In the genomic region with DNA sequence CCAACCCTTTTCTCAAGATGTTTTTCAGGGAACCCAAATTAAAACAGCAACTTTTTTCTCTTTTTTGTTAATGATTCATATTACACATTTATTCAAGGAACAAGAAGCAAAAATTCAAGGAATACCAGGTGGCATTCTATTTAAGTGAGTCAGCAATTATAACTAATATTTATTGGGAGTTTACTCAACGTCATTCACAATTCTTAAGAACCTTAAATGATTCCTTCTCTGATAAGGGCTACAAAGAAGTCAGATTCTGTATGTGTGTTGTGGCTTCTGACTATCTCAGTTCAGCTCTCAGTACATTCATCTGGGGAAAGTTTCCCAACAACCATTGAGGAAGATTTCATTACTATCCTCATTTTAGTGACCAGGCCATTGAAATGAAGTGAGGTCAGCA, we compare ENCODE assay signal across 17 cellular contexts.
DNase-seq lines count a peak whose midpoint lies in the region; ATAC-seq and TF ChIP-seq lines count a peak whose summit lies in the region.
"Had no signal": no experiment of that assay in that cellular context is flagged by ENCODE, and none has a peak within 500 bp of the region (broad histone marks: within the 10 kb centered on the region; RNA-seq: fewer than 3 reads in every experiment).

No MANE protein-coding gene starts in this region.

- TF ChIP-seq CTCF in MCF 10A (IDR thresholded peaks at IDR 0.05; ENCODE audit: unreplicated experiment) (no peak), breast epithelium (IDR thresholded peaks at IDR 0.05) (no peak), ascending aorta (IDR thresholded peaks at IDR 0.05) (no peak), esophagus muscularis mucosa (IDR thresholded peaks at IDR 0.05) (no peak), thoracic aorta (IDR thresholded peaks at IDR 0.05) (no peak), GM10266 (IDR thresholded peaks at IDR 0.05; ENCODE audit: control insufficient read depth, insufficient read depth, low read depth, missing control alignments) (no peak)

- H3K4me1 ChIP-seq in breast epithelium = no peaks in the 10 kb centered on the region
- peaks cover 7 to 36% of the 10 kb centered on the region in 2 donors for H3K4me1 ChIP-seq in ascending aorta
- H3K4me1 ChIP-seq in esophagus muscularis mucosa = peaks cover 20 to 41% (median 35%) of the 10 kb centered on the region in 4 donors
- H3K4me1 ChIP-seq in thoracic aorta (ENCODE audit: control insufficient read depth in 1 of 2, low read depth in 2 of 2) = peaks cover 16 to 49% of the 10 kb centered on the region in 2 donors
- no peaks in the 10 kb centered on the region for H3K4me1 ChIP-seq in effector memory CD4-positive, alpha-beta T cell (ENCODE audit: control insufficient read depth, insufficient read depth, low read length, poor library complexity, severe bottlenecking)
- H3K4me1 ChIP-seq: HAP-1 had no signal

- intact Hi-C loops in MCF 10A (cut with micrococcal nuclease) (no loop called here), breast epithelium (cut with DNase I; ENCODE audit: low total_unique reads) (no loop called here), ascending aorta (cut with DNase I) (loop anchor here (2.0 kb wide), 1 partner anchor 415 kb away; no protein-coding TSS in a partner anchor), esophagus muscularis mucosa (cut with DNase I) (loop anchor here (10.0 kb wide), 1 partner anchor 409 kb away; no protein-coding TSS in a partner anchor)

- 81% methylated on average over 1 of the region's 1 CpG for WGBS in esophagus muscularis mucosa

- no peaks in the 10 kb centered on the region for H3K36me3 Mint-ChIP-seq in MCF 10A (ENCODE audit: insufficient read depth, unreplicated experiment)

- no peaks in the 10 kb centered on the region for H3K27me3 Mint-ChIP-seq in MCF 10A (ENCODE audit: insufficient read depth, unreplicated experiment)

- no peak for TF ChIP-seq POLR2A in breast epithelium (IDR thresholded peaks at IDR 0.05)
- TF ChIP-seq POLR2A in esophagus muscularis mucosa (IDR thresholded peaks at IDR 0.05; ENCODE audit: low read depth) = no peak

- POLR2A ChIA-PET in MCF 10A (lab: Yijun Ruan, JAX) = interaction anchor here (0.6 to 3.2 kb wide), 12 partner anchors 11 to 592 kb away, joined by 3 to 37 read pairs (median 6); partner anchors contain the start of gene KLF6

- peak overlapping the region; percentile 90 for H3K27ac Mint-ChIP-seq in MCF 10A (ENCODE audit: low read depth, unreplicated experiment)

- no peak for TF ChIP-seq EP300 in esophagus muscularis mucosa (IDR thresholded peaks at IDR 0.05)

- H3K36me3 ChIP-seq in breast epithelium (no peaks in the 10 kb centered on the region), ascending aorta (no peaks in the 10 kb centered on the region), esophagus muscularis mucosa (no peaks in the 10 kb centered on the region), thoracic aorta (no peaks in the 10 kb centered on the region)
- no peaks in the 10 kb centered on the region for H3K36me3 ChIP-seq in effector memory CD4-positive, alpha-beta T cell (ENCODE audit: control insufficient read depth, insufficient read depth, low read length)
- H3K36me3 ChIP-seq: HAP-1 had no signal

- no peak for ATAC-seq in thoracic aorta (ENCODE audit: insufficient number of reproducible peaks, low FRiP score, low read depth)

- H3K4me3 ChIP-seq in breast epithelium (no peak overlapping the region), ascending aorta (no peak overlapping the region), esophagus muscularis mucosa (no peak overlapping the region), thoracic aorta (no peak overlapping the region)
- no peak overlapping the region for H3K4me3 ChIP-seq in effector memory CD4-positive, alpha-beta T cell (ENCODE audit: insufficient read depth, low read depth, low read length, poor library complexity, severe bottlenecking)
- H3K4me3 ChIP-seq: HAP-1 had no signal

- H3K27ac ChIP-seq in breast epithelium (no peak overlapping the region), ascending aorta (peak overlapping the region; percentile 68 to 76), esophagus muscularis mucosa (replicated peaks in 1 of 4) (peak overlapping the region in 3 of 4 donors; percentile 74 to 78 (median 76)), thoracic aorta (peak overlapping the region; percentile 73 to 79)
- H3K27ac ChIP-seq in effector memory CD4-positive, alpha-beta T cell (ENCODE audit: insufficient read depth, low read length, poor library complexity, severe bottlenecking) = no peak overlapping the region
- H3K27ac ChIP-seq: 22Rv1 had no signal

- H3K27me3 ChIP-seq in breast epithelium = no peaks in the 10 kb centered on the region
- no peaks in the 10 kb centered on the region for H3K27me3 ChIP-seq in ascending aorta
- no peaks in the 10 kb centered on the region for H3K27me3 ChIP-seq in esophagus muscularis mucosa
- H3K27me3 ChIP-seq in thoracic aorta (replicated peaks; ENCODE audit: insufficient read depth) = no peaks in the 10 kb centered on the region
- no peaks in the 10 kb centered on the region for H3K27me3 ChIP-seq in effector memory CD4-positive, alpha-beta T cell (replicated peaks; ENCODE audit: control insufficient read depth, insufficient read depth, low read length, poor library complexity, severe bottlenecking)

- DNase-seq in MCF 10A (ENCODE audit: unreplicated experiment) (no peak), breast epithelium (ENCODE audit: low spot score in 2 of 2) (no peak), ascending aorta (ENCODE audit: low spot score in 2 of 2) (no peak), esophagus muscularis mucosa (ENCODE audit: extremely low spot score) (no peak), thoracic aorta (ENCODE audit: low spot score) (no peak), GM10266 (ENCODE audit: extremely low spot score) (no peak), COR-L47 (lab: John Stamatoyannopoulos, UW) (no peak)
- no peak for DNase-seq in effector memory CD4-positive, alpha-beta T cell
- DNase-seq: C1 segment of cervical spinal cord, KBM-7, NCI-H1092 treated with DMSO at 0.1 percent for 48 hours, NCI-H187 treated with DMSO at 0.1 percent for 48 hours, NCI-H2171, NCI-H510A treated with DMSO at 0.1 percent for 48 hours, SIG-M5 had no signal

- no peak overlapping the region for H3K4me3 Mint-ChIP-seq in MCF 10A (ENCODE audit: unreplicated experiment)

- CTCF ChIA-PET in MCF 10A (lab: Yijun Ruan, JAX) = interaction anchor here (0.7 to 1.2 kb wide), 3 partner anchors 302 to 1158 kb away, joined by 3 to 4 read pairs (median 3); no protein-coding TSS in a partner anchor

- H3K4me1 Mint-ChIP-seq in MCF 10A (ENCODE audit: insufficient read depth, unreplicated experiment) = peaks cover 44% of the 10 kb centered on the region

- H3K9me3 ChIP-seq in breast epithelium (no peaks in the 10 kb centered on the region), ascending aorta (no peaks in the 10 kb centered on the region), esophagus muscularis mucosa (no peaks in the 10 kb centered on the region), thoracic aorta (no peaks in the 10 kb centered on the region)
- no peaks in the 10 kb centered on the region for H3K9me3 ChIP-seq in effector memory CD4-positive, alpha-beta T cell (ENCODE audit: control insufficient read depth, low read length)
- H3K9me3 ChIP-seq: HAP-1 had no signal

- BruUV-seq in MCF 10A (replicated peaks; lab: Mats Ljungman, UMichigan) = no TSS peak

- no peaks in the 10 kb centered on the region for H3K9me3 Mint-ChIP-seq in MCF 10A (ENCODE audit: unreplicated experiment)

Comparison
In these comparisons a context has a peak if more than half of its experiments do, and no peak if none do; other contexts are left out.
1. H3K27ac ChIP-seq: peak in ascending aorta (2 of 2), esophagus muscularis mucosa (3 of 4) and thoracic aorta (2 of 2); none in breast epithelium (0 of 2) and effector memory CD4-positive, alpha-beta T cell (single experiment).
2. intact Hi-C loops: an anchor here in ascending aorta (2.0 kb wide) and esophagus muscularis mucosa (10.0 kb wide); none called in MCF 10A and breast epithelium.